1 cellular context compared by ENCODE assay signal in the genomic region with DNA sequence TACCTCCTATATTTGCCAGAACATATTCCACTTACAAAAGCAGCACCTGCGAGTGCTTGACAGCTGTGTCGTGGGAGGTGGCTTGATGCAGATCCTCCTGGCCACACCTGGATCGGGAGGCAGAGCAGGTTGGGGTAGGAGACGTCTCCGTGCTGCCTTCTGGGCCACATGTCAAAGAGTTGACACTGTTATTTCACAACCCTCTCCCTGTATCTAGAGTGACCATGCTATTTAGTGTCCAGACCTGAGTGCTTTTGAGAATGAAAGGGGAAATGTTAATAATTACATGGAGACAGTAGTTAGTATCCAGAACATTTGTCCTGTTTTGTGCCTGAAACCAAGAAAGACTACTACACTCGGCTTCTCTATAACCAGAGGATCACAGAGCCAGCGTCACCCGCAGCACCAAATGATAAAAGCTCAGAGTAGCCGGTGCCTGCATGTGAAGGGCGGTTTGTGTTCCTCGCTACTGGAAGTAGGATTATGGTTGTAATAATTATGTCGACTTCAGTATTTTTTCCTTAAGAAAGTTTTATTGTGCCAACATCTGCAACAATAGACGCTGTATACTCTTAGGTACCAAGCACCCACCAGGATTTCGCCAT.
TF ChIP-seq lines count a peak whose summit lies in the region.

No MANE protein-coding gene starts in this region.

TF ChIP-seq in liver, 16 proteins besides CTCF, POLR2A, EP300 and RAD21 (continued from another document):
- TF ChIP-seq, protein P1, sequence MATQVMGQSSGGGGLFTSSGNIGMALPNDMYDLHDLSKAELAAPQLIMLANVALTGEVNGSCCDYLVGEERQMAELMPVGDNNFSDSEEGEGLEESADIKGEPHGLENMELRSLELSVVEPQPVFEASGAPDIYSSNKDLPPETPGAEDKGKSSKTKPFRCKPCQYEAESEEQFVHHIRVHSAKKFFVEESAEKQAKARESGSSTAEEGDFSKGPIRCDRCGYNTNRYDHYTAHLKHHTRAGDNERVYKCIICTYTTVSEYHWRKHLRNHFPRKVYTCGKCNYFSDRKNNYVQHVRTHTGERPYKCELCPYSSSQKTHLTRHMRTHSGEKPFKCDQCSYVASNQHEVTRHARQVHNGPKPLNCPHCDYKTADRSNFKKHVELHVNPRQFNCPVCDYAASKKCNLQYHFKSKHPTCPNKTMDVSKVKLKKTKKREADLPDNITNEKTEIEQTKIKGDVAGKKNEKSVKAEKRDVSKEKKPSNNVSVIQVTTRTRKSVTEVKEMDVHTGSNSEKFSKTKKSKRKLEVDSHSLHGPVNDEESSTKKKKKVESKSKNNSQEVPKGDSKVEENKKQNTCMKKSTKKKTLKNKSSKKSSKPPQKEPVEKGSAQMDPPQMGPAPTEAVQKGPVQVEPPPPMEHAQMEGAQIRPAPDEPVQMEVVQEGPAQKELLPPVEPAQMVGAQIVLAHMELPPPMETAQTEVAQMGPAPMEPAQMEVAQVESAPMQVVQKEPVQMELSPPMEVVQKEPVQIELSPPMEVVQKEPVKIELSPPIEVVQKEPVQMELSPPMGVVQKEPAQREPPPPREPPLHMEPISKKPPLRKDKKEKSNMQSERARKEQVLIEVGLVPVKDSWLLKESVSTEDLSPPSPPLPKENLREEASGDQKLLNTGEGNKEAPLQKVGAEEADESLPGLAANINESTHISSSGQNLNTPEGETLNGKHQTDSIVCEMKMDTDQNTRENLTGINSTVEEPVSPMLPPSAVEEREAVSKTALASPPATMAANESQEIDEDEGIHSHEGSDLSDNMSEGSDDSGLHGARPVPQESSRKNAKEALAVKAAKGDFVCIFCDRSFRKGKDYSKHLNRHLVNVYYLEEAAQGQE (IDR thresholded peaks at IDR 0.05) = no peak
- TF ChIP-seq RXRA (IDR thresholded peaks at IDR 0.05) (peak; percentile 60 to 78), JUND (IDR thresholded peaks at IDR 0.05) (peak in 1 of 2 donors; percentile 14), GABPA (IDR thresholded peaks at IDR 0.05 in 1 of 2, conservative IDR thresholded peaks at IDR 0.05 in 1 of 2) (no peak)
